18 cellular contexts compared by ENCODE assay signal in genomic region chr7:545470-545869, GRCh38. TPM values are rescaled to one million over a fixed set of nuclear protein-coding genes. Genes with fewer than 3 reads are reported as not detected.
DNase-seq lines count a peak whose midpoint lies in the region; ATAC-seq and TF ChIP-seq lines count a peak whose summit lies in the region.
"Had no signal": no experiment of that assay in that cellular context is flagged by ENCODE, and none has a peak within 500 bp of the region (broad histone marks: within the 10 kb centered on the region; RNA-seq: fewer than 3 reads in every experiment).

No MANE protein-coding gene starts in this region.

- peaks cover 5% of the 10 kb centered on the region for H3K9me3 Mint-ChIP-seq in chondrocyte (ENCODE audit: low read depth)
- H3K9me3 Mint-ChIP-seq: CD4-positive, alpha-beta T cell; HFFc6 had no signal

- H3K79me2 ChIP-seq in smooth muscle cell (ENCODE audit: low read depth): no peaks in the 10 kb centered on the region

- no peak for ATAC-seq in Right ventricle myocardium inferior
- ATAC-seq in heart left ventricle: no peak
- ATAC-seq: A549, GM23338, HepG2 had no signal

- no peaks in the 10 kb centered on the region for H4K20me1 ChIP-seq in smooth muscle cell (ENCODE audit: low read depth)

- 79 to 85% (median 84%) methylated on average over 16 of the region's 16 CpGs for WGBS in heart left ventricle, 4 donors
- 77% methylated on average over 16 of the region's 16 CpGs for WGBS in smooth muscle cell (ENCODE audit: low lambda C conversion rate)

- H2AFZ ChIP-seq in smooth muscle cell (ENCODE audit: low read depth): no peak overlapping the region
- H2AFZ ChIP-seq: GM23338 had no signal

- H3K27ac Mint-ChIP-seq in chondrocyte (ENCODE audit: unreplicated experiment): no peak overlapping the region
- H3K27ac Mint-ChIP-seq: CD4-positive, alpha-beta T cell; GM23338; HFFc6; IgD-negative memory B cell had no signal

- H3K36me3 ChIP-seq in heart left ventricle (no peaks in the 10 kb centered on the region), HEK293 (ENCODE audit: control insufficient read depth in 2 of 2, insufficient read depth in 1 of 2, low read length in 2 of 2) (no peaks in the 10 kb centered on the region), smooth muscle cell (ENCODE audit: low read depth) (no peaks in the 10 kb centered on the region)

- intact Hi-C loops in Right ventricle myocardium inferior (cut with DNase I) (no loop called here), heart left ventricle (cut with DNase I) (no loop called here)

- peaks cover 26% of the 10 kb centered on the region for H3F3A ChIP-seq in smooth muscle cell (ENCODE audit: low read depth)

- TF ChIP-seq POLR2A in heart left ventricle (IDR thresholded peaks at IDR 0.05): no peak

- TF ChIP-seq CTCF in heart left ventricle (IDR thresholded peaks at IDR 0.05): no peak
- TF ChIP-seq CTCF in HEK293 (tag by site-specific recombination; IDR thresholded peaks at IDR 0.05): no peak
- TF ChIP-seq CTCF in chondrocyte (IDR thresholded peaks at IDR 0.05): no peak
- TF ChIP-seq CTCF in smooth muscle cell (IDR thresholded peaks at IDR 0.05; ENCODE audit: borderline replicate concordance, insufficient read depth, poor library complexity, severe bottlenecking): no peak

- H3K4me3 Mint-ChIP-seq in chondrocyte (ENCODE audit: unreplicated experiment): no peak overlapping the region
- H3K4me3 Mint-ChIP-seq: CD4-positive, alpha-beta T cell; GM23338; HFFc6; IgD-negative memory B cell had no signal

- POLR2A ChIA-PET in HEK293 (lab: Yijun Ruan, JAX): interaction anchor here (0.6 kb wide), 1 partner anchor 139 kb away, joined by 3 read pairs; no protein-coding TSS in a partner anchor

- no peaks in the 10 kb centered on the region for H3K27me3 ChIP-seq in heart left ventricle
- H3K27me3 ChIP-seq in smooth muscle cell (ENCODE audit: low read depth): no peaks in the 10 kb centered on the region

- H3K9me3 ChIP-seq in heart left ventricle: no peaks in the 10 kb centered on the region
- H3K9me3 ChIP-seq in HEK293 (ENCODE audit: control insufficient read depth, insufficient read depth, low read depth, low read length): no peaks in the 10 kb centered on the region
- no peaks in the 10 kb centered on the region for H3K9me3 ChIP-seq in smooth muscle cell (replicated peaks; ENCODE audit: low read depth)
- H3K9me3 ChIP-seq: A549, Caco-2 had no signal

- H3K27ac ChIP-seq in heart left ventricle: no peak overlapping the region
- no peak overlapping the region for H3K27ac ChIP-seq in HEK293 (ENCODE audit: extremely low read depth, low read depth, low read length)
- H3K27ac ChIP-seq in smooth muscle cell (ENCODE audit: low read depth): peak overlapping the region; percentile 88
- H3K27ac ChIP-seq: 22Rv1, C4-2B had no signal

- no peaks in the 10 kb centered on the region for H3K36me3 Mint-ChIP-seq in chondrocyte (ENCODE audit: low read depth)

- H3K9ac ChIP-seq in smooth muscle cell (ENCODE audit: low read depth): no peak overlapping the region

- peak; percentile 41 for DNase-seq in Right ventricle myocardium inferior (ENCODE audit: missing footprints)
- no peak for DNase-seq in heart left ventricle
- DNase-seq in chondrocyte (ENCODE audit: low spot score): peak; percentile 38
- DNase-seq in smooth muscle cell (lab: John Stamatoyannopoulos, UW; ENCODE audit: unreplicated experiment): no peak
- DNase-seq in NCI-H774 (lab: John Stamatoyannopoulos, UW): no peak
- DNase-seq in NCI-H2081 (lab: John Stamatoyannopoulos, UW): no peak
- DNase-seq: AML-193; Caco-2; CD4-positive, alpha-beta T cell; HCEC 1CT; HFFc6 had no signal

- peaks cover 25% of the 10 kb centered on the region for H3K4me1 Mint-ChIP-seq in chondrocyte (ENCODE audit: low read depth)
- H3K4me1 Mint-ChIP-seq: IgD-negative memory B cell had no signal

- H3K4me3 ChIP-seq in heart left ventricle (no peak overlapping the region), HEK293 (ENCODE audit: low read depth, low read length) (no peak overlapping the region), smooth muscle cell (no peak overlapping the region)
- H3K4me3 ChIP-seq: A549, GM23338 had no signal

- CTCF ChIA-PET in HEK293 (lab: Yijun Ruan, JAX): interaction anchor here (0.6 to 0.7 kb wide), 2 partner anchors 192 to 223 kb away, joined by 3 to 6 read pairs; no protein-coding TSS in a partner anchor

- H3K4me1 ChIP-seq in heart left ventricle (peaks cover 0 to 14% (median 6%) of the 10 kb centered on the region in 12 donors), HEK293 (ENCODE audit: control insufficient read depth, insufficient read depth, low read length) (no peaks in the 10 kb centered on the region), smooth muscle cell (ENCODE audit: low read depth) (peaks cover 6% of the 10 kb centered on the region)

- H3K27me3 Mint-ChIP-seq in chondrocyte (ENCODE audit: low read depth): no peaks in the 10 kb centered on the region
- H3K27me3 Mint-ChIP-seq: CD4-positive, alpha-beta T cell had no signal

- no peak overlapping the region for H3K4me2 ChIP-seq in smooth muscle cell
- H3K4me2 ChIP-seq: A549, GM23338 had no signal

TF ChIP-seq in HEK293, 187 proteins besides CTCF, POLR2A, EP300 and RAD21:
- TF ChIP-seq ZNF529 (tag by site-specific recombination; IDR thresholded peaks at IDR 0.05; ENCODE audit: insufficient replicate concordance): no peak
- peak; percentile 99 for TF ChIP-seq ZNF184 (tag by site-specific recombination; IDR thresholded peaks at IDR 0.05)

RNA-seq across cellular contexts. Expression of gene PDGFA, which starts 25.8 kb away (rescaled TPM):
- total RNA-seq in Right ventricle myocardium inferior: 37.2 TPM
- total RNA-seq in heart left ventricle: 10 to 100 TPM; 19.4 to 50.9 (median 23.3) TPM
- 10 to 100 TPM; 11.8 to 17.9 TPM for polyA plus RNA-seq in heart left ventricle
- 38.1 to 72.5 TPM (median 70.6 TPM) in 3 replicates for total RNA-seq in chondrocyte
- 68.1 and 97.2 TPM in 2 replicates for total RNA-seq in smooth muscle cell
- polyA plus RNA-seq in smooth muscle cell: 32.0 and 33.7 TPM in 2 replicates
- polyA plus RNA-seq: IgD-negative memory B cell had no signal

Comparison
In these comparisons a context has a peak if more than half of its experiments do, and no peak if none do; other contexts are left out.
1. DNase-seq: peak in Right ventricle myocardium inferior (single experiment) and chondrocyte (single experiment); none in heart left ventricle (0 of 5), smooth muscle cell (single experiment), NCI-H774 (single experiment) and NCI-H2081 (0 of 2).